Comparison of ENCODE assay signal across 1 cellular context in the genomic region with DNA sequence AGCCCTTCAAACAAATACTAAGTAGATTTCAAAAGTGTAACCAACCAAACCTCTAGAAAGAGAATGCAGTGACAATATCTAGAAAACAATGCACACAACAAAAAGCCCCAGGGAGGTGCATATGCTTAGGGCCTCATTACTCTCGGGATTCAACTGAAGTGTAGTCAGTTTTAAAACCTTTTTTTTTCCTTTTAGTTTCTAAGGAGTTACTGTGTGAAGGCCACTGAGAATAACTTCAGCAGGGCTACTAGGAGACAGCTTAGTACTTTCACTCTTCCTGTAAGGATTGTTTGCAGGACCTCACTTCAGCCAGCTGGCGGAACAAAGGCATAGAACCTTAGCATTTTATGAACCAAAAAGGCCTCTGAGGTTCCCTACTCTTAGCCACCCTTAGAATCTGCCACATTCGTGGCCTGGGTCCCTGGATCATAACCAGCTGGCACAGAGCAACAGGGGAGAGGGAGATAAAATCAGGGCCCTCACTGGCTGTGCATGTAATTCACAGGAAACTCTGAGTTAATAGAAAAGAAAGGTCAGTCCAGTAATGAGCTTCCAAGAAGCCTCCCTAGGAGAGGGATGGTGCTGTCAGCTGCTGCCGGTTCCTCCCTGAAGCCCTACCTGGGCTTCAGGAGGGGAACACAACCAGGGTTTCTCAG.
TF ChIP-seq lines count a peak whose summit lies in the region.

No MANE protein-coding gene starts in this region.

TF ChIP-seq in IMR-90, 13 proteins besides CTCF, POLR2A, EP300 and RAD21:
- TF ChIP-seq SMC3 (IDR thresholded peaks at IDR 0.05; ENCODE audit: low read depth, low read length), result no peak
- TF ChIP-seq RCOR1 (IDR thresholded peaks at IDR 0.05; ENCODE audit: insufficient replicate concordance, low read length), result no peak
- no peak for TF ChIP-seq MAZ (IDR thresholded peaks at IDR 0.05; ENCODE audit: borderline replicate concordance, low read depth, low read length)
- no peak for TF ChIP-seq FOS (IDR thresholded peaks at IDR 0.05; ENCODE audit: low read depth, low read length)
- TF ChIP-seq MAFK (IDR thresholded peaks at IDR 0.05; ENCODE audit: low read depth, low read length), result no peak
- no peak for TF ChIP-seq BHLHE40 (IDR thresholded peaks at IDR 0.05; ENCODE audit: low read depth, low read length)
